ENCODE assay signal across 1 cellular context in genomic region chr6:7431594-7432390, GRCh38.
A peak's percentile ranks its signal among the peaks of the same experiment; 100 is the strongest.
TF ChIP-seq lines count a peak whose summit lies in the region.

No MANE protein-coding gene starts in this region.

TF ChIP-seq in HepG2, 621 proteins besides CTCF, POLR2A, EP300 and RAD21 (continued from another document):
- TF ChIP-seq ARID4A (CRISPR knock-in tag; IDR thresholded peaks at IDR 0.05; ENCODE audit: borderline replicate concordance) (peak; percentile 20; the same call in 1 of the 2 replicates), HBP1 (CRISPR knock-in tag; IDR thresholded peaks at IDR 0.05; ENCODE audit: low read depth) (no peak), DMTF1 (CRISPR knock-in tag; IDR thresholded peaks at IDR 0.05) (no peak), SP1 (IDR thresholded peaks at IDR 0.05) (no peak), SP1 (CRISPR knock-in tag; IDR thresholded peaks at IDR 0.05) (peak; percentile 21; the same call in 1 of the 2 replicates), ZNF251 (CRISPR knock-in tag; IDR thresholded peaks at IDR 0.05) (peak; percentile 10; the same call in 1 of the 2 replicates), DNMT1 (CRISPR knock-in tag; IDR thresholded peaks at IDR 0.05) (0 out of 2 replicates have a peak, but pooled peaks have one; percentile 52), JUND (CRISPR knock-in tag; IDR thresholded peaks at IDR 0.05) (no peak), CEBPZ (IDR thresholded peaks at IDR 0.05; ENCODE audit: low read length) (no peak), AHR (CRISPR knock-in tag; IDR thresholded peaks at IDR 0.05) (0 out of 2 replicates have a peak, but pooled peaks have one; percentile 32), ZNF710 (CRISPR knock-in tag; IDR thresholded peaks at IDR 0.05; ENCODE audit: borderline replicate concordance) (0 out of 2 replicates have a peak, but pooled peaks have one; percentile 47), ZNF598 (CRISPR knock-in tag; IDR thresholded peaks at IDR 0.05; ENCODE audit: borderline replicate concordance) (peak; percentile 55; the same call in 1 of the 2 replicates), ZNF891 (CRISPR knock-in tag; IDR thresholded peaks at IDR 0.05) (0 out of 2 replicates have a peak, but pooled peaks have one; percentile 42), ZSCAN5A (CRISPR knock-in tag; IDR thresholded peaks at IDR 0.05; ENCODE audit: borderline replicate concordance) (0 out of 2 replicates have a peak, but pooled peaks have one; percentile 7), IKZF1 (IDR thresholded peaks at IDR 0.05) (no peak)
